10 cellular contexts compared by ENCODE assay signal in the genomic region with DNA sequence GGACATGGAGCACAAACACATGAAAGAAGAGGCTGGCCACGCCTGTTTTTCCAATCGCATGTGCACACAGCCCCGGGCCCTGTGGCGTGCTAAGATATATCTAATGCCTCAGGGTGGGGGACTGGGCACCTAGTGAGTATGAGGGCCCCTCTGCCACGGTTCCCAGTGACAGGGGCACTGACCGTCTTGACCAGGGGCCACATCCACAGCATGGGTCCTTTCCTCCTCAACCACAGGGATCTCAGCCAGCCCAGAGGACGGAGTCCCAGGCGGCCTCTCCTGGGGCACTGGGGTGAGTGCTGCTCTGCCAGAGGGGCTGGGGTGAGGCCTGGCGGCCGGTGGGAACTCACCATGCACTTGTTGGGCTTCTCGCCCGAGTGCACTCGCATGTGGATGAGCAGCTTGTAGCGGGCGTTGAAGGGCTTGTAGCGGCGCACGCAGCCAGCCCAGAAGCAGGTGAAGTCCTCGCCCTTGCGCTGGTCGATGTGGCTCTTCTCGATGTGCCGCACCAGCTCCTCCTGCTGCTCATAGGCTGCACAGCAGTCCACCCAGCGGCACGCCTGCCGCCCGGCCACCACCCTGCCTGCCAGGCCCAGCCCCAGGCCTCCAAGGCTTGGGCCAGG.
A peak's percentile ranks its signal among the peaks of the same experiment; 100 is the strongest.
DNase-seq lines count a peak whose midpoint lies in the region; ATAC-seq and TF ChIP-seq lines count a peak whose summit lies in the region.
"Had no signal": no experiment of that assay in that cellular context is flagged by ENCODE, and none has a peak within 500 bp of the region (broad histone marks: within the 10 kb centered on the region; RNA-seq: fewer than 3 reads in every experiment).

No MANE protein-coding gene starts in this region.

- no peaks in the 10 kb centered on the region for H3K9me3 Mint-ChIP-seq in brain

- H3K27me3 Mint-ChIP-seq in brain, result no peaks in the 10 kb centered on the region

- H3K4me3 Mint-ChIP-seq in brain, result no peak overlapping the region

- no peak overlapping the region for H3K27ac ChIP-seq in upper lobe of right lung

- H3K4me3 ChIP-seq in upper lobe of right lung, result no peak overlapping the region

- peaks cover 40% of the 10 kb centered on the region for H3K4me1 Mint-ChIP-seq in brain

- H3K36me3 ChIP-seq in upper lobe of right lung, result no peaks in the 10 kb centered on the region

- intact Hi-C loops in Right ventricle myocardium inferior (cut with DNase I) (loop anchor here (5.0 kb wide), 1 partner anchor 107 kb away; no protein-coding TSS in a partner anchor), left cardiac atrium (cut with DNase I) (no loop called here), upper lobe of right lung (cut with DNase I) (no loop called here)

- H3K27me3 ChIP-seq in upper lobe of right lung, result no peaks in the 10 kb centered on the region

- TF ChIP-seq CTCF in brain (conservative IDR thresholded peaks at IDR 0.05), result peak; percentile 53 to 81
- peak; percentile 42 for TF ChIP-seq CTCF in upper lobe of right lung (IDR thresholded peaks at IDR 0.05)

- DNase-seq in Right ventricle myocardium inferior (ENCODE audit: missing footprints) (no peak), left cardiac atrium (no peak), kidney tubule cell (ENCODE audit: low spot score) (peak; percentile 11), upper lobe of right lung (peak; percentile 84), NCI-H1105 (lab: John Stamatoyannopoulos, UW) (no peak)
- DNase-seq: central memory CD4-positive, alpha-beta T cell; stimulated activated CD4-positive, alpha-beta T cell treated with anti-CD3 and anti-CD28 coated beads, Interleukin-4, amount 100 ng/mL, for 24 hours had no signal

- H3K27ac Mint-ChIP-seq in brain, result no peak overlapping the region

- no peaks in the 10 kb centered on the region for H3K36me3 Mint-ChIP-seq in brain

- peak; percentile 44 for ATAC-seq in Right ventricle myocardium inferior
- no peak for ATAC-seq in left cardiac atrium
- ATAC-seq in upper lobe of right lung, result peak; percentile 80
- ATAC-seq in GM18517 (IDR thresholded peaks at IDR 0.05; ENCODE audit: unreplicated experiment), result no peak
- no peak for ATAC-seq in HG02763 (IDR thresholded peaks at IDR 0.05; ENCODE audit: unreplicated experiment)

- no peaks in the 10 kb centered on the region for H3K9me3 ChIP-seq in upper lobe of right lung

- no peaks in the 10 kb centered on the region for H3K4me1 ChIP-seq in upper lobe of right lung

Comparison
In these comparisons a context has a peak if more than half of its experiments do, and no peak if none do; other contexts are left out.
1. ATAC-seq: peak in Right ventricle myocardium inferior (single experiment) and upper lobe of right lung (single experiment); none in left cardiac atrium (0 of 2), GM18517 (single experiment) and HG02763 (single experiment).
2. DNase-seq: peak in kidney tubule cell (single experiment) and upper lobe of right lung (single experiment); none in Right ventricle myocardium inferior (single experiment), left cardiac atrium (single experiment) and NCI-H1105 (single experiment).